In the genomic region with DNA sequence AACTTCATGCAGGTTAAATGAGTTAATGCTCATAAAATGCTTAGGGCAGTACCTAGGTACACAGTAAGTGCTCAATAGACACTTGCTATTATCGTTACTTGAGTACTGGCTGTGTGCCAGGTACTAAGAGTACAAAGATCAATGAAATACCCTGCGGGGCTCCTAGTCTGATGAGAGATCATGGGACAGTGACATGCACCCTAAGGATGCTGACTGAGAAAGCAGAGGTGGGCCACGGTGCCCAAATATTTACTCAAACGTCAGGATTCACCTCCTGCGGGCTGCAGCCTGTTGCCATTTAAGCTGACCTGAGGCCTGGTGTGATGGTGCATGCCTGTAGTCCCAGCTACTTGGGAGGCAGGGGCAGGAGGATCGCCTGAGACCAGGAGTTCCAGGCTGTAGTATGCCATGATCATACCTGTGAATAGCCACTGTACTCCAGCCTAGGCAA, we compare ENCODE assay signal across 1 cellular context.
TF ChIP-seq lines count a peak whose summit lies in the region.

No MANE protein-coding gene starts in this region.

TF ChIP-seq in HepG2, 621 proteins besides CTCF, POLR2A, EP300 and RAD21 (continues in another document):
- TF ChIP-seq REL (CRISPR knock-in tag; conservative IDR thresholded peaks at IDR 0.05) (no peak), ZNF619 (CRISPR knock-in tag; IDR thresholded peaks at IDR 0.05) (no peak), SOX5 (CRISPR knock-in tag; IDR thresholded peaks at IDR 0.05; ENCODE audit: borderline replicate concordance) (peak; percentile 24; the same call in 1 of the 2 replicates), TP53 (CRISPR knock-in tag; conservative IDR thresholded peaks at IDR 0.05) (no peak), ZNF558 (CRISPR knock-in tag; IDR thresholded peaks at IDR 0.05; ENCODE audit: borderline replicate concordance) (no peak), ATF7 (IDR thresholded peaks at IDR 0.05) (no peak), ATF7 (CRISPR knock-in tag; IDR thresholded peaks at IDR 0.05) (no peak), MEIS2 (CRISPR knock-in tag; IDR thresholded peaks at IDR 0.05) (no peak), RARG (CRISPR knock-in tag; IDR thresholded peaks at IDR 0.05; ENCODE audit: low read depth) (no peak), BCL6 (CRISPR knock-in tag; IDR thresholded peaks at IDR 0.05) (peak; percentile 60), RFX1 (IDR thresholded peaks at IDR 0.05) (no peak), NFKB2 (CRISPR knock-in tag; IDR thresholded peaks at IDR 0.05; ENCODE audit: borderline replicate concordance) (no peak), ZNF570 (CRISPR knock-in tag; IDR thresholded peaks at IDR 0.05; ENCODE audit: borderline replicate concordance) (no peak), IRF2 (CRISPR knock-in tag; IDR thresholded peaks at IDR 0.05) (no peak), RARA (CRISPR knock-in tag; IDR thresholded peaks at IDR 0.05) (0 out of 2 replicates have a peak, but pooled peaks have one; percentile 24), ZNF333 (CRISPR knock-in tag; IDR thresholded peaks at IDR 0.05; ENCODE audit: borderline replicate concordance) (no peak), GATAD2A (CRISPR knock-in tag; IDR thresholded peaks at IDR 0.05) (peak; percentile 61; the same call in 1 of the 2 replicates), PITX1 (CRISPR knock-in tag; IDR thresholded peaks at IDR 0.05) (0 out of 2 replicates have a peak, but pooled peaks have one; percentile 31), ZNF34 (CRISPR knock-in tag; IDR thresholded peaks at IDR 0.05; ENCODE audit: borderline replicate concordance) (no peak), ZNF274 (CRISPR knock-in tag; IDR thresholded peaks at IDR 0.05) (no peak), ZKSCAN8 (CRISPR knock-in tag; IDR thresholded peaks at IDR 0.05; ENCODE audit: borderline replicate concordance) (peak; percentile 100), ZBTB21 (CRISPR knock-in tag; IDR thresholded peaks at IDR 0.05) (peak; percentile 63; the same call in 1 of the 2 replicates), SAFB2 (CRISPR knock-in tag; IDR thresholded peaks at IDR 0.05; ENCODE audit: borderline replicate concordance, low read depth) (no peak), EEA1 (CRISPR knock-in tag; IDR thresholded peaks at IDR 0.05; ENCODE audit: borderline replicate concordance) (no peak), HOXA3 (CRISPR knock-in tag; IDR thresholded peaks at IDR 0.05) (peak; percentile 54; the same call in 1 of the 2 replicates), ZNF678 (CRISPR knock-in tag; IDR thresholded peaks at IDR 0.05) (no peak), CREM (IDR thresholded peaks at IDR 0.05) (0 out of 2 replicates have a peak, but pooled peaks have one; percentile 10), CREM (CRISPR knock-in tag; IDR thresholded peaks at IDR 0.05) (no peak), SKI (IDR thresholded peaks at IDR 0.05; ENCODE audit: partially characterized antibody) (no peak), AKAP8 (CRISPR knock-in tag; IDR thresholded peaks at IDR 0.05) (no peak), ZNF7 (CRISPR knock-in tag; IDR thresholded peaks at IDR 0.05) (no peak), NFYC (CRISPR knock-in tag; IDR thresholded peaks at IDR 0.05) (no peak), POLR2G (IDR thresholded peaks at IDR 0.05; ENCODE audit: low read depth, low read length) (no peak), HMGA1 (CRISPR knock-in tag; conservative IDR thresholded peaks at IDR 0.05) (no peak), HNF4A (CRISPR knock-in tag; IDR thresholded peaks at IDR 0.05) (peak; percentile 59)
- TF ChIP-seq, protein P1, sequence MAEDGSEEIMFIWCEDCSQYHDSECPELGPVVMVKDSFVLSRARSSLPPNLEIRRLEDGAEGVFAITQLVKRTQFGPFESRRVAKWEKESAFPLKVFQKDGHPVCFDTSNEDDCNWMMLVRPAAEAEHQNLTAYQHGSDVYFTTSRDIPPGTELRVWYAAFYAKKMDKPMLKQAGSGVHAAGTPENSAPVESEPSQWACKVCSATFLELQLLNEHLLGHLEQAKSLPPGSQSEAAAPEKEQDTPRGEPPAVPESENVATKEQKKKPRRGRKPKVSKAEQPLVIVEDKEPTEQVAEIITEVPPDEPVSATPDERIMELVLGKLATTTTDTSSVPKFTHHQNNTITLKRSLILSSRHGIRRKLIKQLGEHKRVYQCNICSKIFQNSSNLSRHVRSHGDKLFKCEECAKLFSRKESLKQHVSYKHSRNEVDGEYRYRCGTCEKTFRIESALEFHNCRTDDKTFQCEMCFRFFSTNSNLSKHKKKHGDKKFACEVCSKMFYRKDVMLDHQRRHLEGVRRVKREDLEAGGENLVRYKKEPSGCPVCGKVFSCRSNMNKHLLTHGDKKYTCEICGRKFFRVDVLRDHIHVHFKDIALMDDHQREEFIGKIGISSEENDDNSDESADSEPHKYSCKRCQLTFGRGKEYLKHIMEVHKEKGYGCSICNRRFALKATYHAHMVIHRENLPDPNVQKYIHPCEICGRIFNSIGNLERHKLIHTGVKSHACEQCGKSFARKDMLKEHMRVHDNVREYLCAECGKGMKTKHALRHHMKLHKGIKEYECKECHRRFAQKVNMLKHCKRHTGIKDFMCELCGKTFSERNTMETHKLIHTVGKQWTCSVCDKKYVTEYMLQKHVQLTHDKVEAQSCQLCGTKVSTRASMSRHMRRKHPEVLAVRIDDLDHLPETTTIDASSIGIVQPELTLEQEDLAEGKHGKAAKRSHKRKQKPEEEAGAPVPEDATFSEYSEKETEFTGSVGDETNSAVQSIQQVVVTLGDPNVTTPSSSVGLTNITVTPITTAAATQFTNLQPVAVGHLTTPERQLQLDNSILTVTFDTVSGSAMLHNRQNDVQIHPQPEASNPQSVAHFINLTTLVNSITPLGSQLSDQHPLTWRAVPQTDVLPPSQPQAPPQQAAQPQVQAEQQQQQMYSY (CRISPR knock-in tag; IDR thresholded peaks at IDR 0.05) = no peak
- TF ChIP-seq, protein P2, sequence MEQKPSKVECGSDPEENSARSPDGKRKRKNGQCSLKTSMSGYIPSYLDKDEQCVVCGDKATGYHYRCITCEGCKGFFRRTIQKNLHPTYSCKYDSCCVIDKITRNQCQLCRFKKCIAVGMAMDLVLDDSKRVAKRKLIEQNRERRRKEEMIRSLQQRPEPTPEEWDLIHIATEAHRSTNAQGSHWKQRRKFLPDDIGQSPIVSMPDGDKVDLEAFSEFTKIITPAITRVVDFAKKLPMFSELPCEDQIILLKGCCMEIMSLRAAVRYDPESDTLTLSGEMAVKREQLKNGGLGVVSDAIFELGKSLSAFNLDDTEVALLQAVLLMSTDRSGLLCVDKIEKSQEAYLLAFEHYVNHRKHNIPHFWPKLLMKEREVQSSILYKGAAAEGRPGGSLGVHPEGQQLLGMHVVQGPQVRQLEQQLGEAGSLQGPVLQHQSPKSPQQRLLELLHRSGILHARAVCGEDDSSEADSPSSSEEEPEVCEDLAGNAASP (CRISPR knock-in tag; IDR thresholded peaks at IDR 0.05; ENCODE audit: borderline replicate concordance) = 0 out of 2 replicates have a peak, but pooled peaks have one; percentile 54
- TF ChIP-seq, protein P3, sequence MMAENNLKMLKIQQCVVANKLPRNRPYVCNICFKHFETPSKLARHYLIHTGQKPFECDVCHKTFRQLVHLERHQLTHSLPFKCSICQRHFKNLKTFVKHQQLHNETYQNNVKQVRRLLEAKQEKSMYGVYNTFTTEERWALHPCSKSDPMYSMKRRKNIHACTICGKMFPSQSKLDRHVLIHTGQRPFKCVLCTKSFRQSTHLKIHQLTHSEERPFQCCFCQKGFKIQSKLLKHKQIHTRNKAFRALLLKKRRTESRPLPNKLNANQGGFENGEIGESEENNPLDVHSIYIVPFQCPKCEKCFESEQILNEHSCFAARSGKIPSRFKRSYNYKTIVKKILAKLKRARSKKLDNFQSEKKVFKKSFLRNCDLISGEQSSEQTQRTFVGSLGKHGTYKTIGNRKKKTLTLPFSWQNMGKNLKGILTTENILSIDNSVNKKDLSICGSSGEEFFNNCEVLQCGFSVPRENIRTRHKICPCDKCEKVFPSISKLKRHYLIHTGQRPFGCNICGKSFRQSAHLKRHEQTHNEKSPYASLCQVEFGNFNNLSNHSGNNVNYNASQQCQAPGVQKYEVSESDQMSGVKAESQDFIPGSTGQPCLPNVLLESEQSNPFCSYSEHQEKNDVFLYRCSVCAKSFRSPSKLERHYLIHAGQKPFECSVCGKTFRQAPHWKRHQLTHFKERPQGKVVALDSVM (CRISPR knock-in tag; IDR thresholded peaks at IDR 0.05) = 0 out of 2 replicates have a peak, but pooled peaks have one; percentile 24
- TF ChIP-seq, protein P4, sequence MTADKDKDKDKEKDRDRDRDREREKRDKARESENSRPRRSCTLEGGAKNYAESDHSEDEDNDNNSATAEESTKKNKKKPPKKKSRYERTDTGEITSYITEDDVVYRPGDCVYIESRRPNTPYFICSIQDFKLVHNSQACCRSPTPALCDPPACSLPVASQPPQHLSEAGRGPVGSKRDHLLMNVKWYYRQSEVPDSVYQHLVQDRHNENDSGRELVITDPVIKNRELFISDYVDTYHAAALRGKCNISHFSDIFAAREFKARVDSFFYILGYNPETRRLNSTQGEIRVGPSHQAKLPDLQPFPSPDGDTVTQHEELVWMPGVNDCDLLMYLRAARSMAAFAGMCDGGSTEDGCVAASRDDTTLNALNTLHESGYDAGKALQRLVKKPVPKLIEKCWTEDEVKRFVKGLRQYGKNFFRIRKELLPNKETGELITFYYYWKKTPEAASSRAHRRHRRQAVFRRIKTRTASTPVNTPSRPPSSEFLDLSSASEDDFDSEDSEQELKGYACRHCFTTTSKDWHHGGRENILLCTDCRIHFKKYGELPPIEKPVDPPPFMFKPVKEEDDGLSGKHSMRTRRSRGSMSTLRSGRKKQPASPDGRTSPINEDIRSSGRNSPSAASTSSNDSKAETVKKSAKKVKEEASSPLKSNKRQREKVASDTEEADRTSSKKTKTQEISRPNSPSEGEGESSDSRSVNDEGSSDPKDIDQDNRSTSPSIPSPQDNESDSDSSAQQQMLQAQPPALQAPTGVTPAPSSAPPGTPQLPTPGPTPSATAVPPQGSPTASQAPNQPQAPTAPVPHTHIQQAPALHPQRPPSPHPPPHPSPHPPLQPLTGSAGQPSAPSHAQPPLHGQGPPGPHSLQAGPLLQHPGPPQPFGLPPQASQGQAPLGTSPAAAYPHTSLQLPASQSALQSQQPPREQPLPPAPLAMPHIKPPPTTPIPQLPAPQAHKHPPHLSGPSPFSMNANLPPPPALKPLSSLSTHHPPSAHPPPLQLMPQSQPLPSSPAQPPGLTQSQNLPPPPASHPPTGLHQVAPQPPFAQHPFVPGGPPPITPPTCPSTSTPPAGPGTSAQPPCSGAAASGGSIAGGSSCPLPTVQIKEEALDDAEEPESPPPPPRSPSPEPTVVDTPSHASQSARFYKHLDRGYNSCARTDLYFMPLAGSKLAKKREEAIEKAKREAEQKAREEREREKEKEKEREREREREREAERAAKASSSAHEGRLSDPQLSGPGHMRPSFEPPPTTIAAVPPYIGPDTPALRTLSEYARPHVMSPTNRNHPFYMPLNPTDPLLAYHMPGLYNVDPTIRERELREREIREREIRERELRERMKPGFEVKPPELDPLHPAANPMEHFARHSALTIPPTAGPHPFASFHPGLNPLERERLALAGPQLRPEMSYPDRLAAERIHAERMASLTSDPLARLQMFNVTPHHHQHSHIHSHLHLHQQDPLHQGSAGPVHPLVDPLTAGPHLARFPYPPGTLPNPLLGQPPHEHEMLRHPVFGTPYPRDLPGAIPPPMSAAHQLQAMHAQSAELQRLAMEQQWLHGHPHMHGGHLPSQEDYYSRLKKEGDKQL (CRISPR knock-in tag; IDR thresholded peaks at IDR 0.05; ENCODE audit: low read depth) = no peak
- TF ChIP-seq, protein P5, sequence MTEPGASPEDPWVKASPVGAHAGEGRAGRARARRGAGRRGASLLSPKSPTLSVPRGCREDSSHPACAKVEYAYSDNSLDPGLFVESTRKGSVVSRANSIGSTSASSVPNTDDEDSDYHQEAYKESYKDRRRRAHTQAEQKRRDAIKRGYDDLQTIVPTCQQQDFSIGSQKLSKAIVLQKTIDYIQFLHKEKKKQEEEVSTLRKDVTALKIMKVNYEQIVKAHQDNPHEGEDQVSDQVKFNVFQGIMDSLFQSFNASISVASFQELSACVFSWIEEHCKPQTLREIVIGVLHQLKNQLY (CRISPR knock-in tag; IDR thresholded peaks at IDR 0.05) = 0 out of 2 replicates have a peak, but pooled peaks have one; percentile 14
- TF ChIP-seq, protein P6, sequence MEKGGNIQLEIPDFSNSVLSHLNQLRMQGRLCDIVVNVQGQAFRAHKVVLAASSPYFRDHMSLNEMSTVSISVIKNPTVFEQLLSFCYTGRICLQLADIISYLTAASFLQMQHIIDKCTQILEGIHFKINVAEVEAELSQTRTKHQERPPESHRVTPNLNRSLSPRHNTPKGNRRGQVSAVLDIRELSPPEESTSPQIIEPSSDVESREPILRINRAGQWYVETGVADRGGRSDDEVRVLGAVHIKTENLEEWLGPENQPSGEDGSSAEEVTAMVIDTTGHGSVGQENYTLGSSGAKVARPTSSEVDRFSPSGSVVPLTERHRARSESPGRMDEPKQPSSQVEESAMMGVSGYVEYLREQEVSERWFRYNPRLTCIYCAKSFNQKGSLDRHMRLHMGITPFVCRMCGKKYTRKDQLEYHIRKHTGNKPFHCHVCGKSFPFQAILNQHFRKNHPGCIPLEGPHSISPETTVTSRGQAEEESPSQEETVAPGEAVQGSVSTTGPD (CRISPR knock-in tag; IDR thresholded peaks at IDR 0.05) = no peak
- TF ChIP-seq, protein P7, sequence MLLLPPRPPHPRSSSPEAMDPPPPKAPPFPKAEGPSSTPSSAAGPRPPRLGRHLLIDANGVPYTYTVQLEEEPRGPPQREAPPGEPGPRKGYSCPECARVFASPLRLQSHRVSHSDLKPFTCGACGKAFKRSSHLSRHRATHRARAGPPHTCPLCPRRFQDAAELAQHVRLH (CRISPR knock-in tag; IDR thresholded peaks at IDR 0.05; ENCODE audit: borderline replicate concordance, low read depth) = no peak
